In the genomic region with DNA sequence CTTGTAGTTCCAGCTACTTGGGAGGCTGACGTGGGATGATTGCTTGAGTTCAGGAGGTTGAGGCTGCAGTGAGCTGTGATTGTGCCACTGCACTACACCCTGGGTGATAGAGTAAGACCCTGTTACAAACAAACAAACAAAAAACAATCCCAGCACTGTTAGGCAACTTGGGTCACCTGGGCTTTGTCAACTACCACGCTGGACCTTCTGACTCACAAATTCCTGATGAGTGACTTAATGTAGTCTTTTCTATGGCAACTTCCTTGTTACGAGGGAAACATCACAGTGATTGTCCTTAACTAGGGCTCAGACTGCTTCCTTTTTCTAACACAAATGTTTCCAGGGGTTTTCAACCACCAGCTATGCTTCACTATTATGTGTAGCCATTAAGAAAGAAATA, we compare ENCODE assay signal across 10 cellular contexts.
A peak's percentile ranks its signal among the peaks of the same experiment; 100 is the strongest.
DNase-seq lines count a peak whose midpoint lies in the region; ATAC-seq and TF ChIP-seq lines count a peak whose summit lies in the region.
"Had no signal": no experiment of that assay in that cellular context is flagged by ENCODE, and none has a peak within 500 bp of the region (broad histone marks: within the 10 kb centered on the region; RNA-seq: fewer than 3 reads in every experiment).

No MANE protein-coding gene starts in this region.

- H3K36me3 ChIP-seq in GM23338 (ENCODE audit: insufficient read depth): no peaks in the 10 kb centered on the region
- H3K36me3 ChIP-seq in RWPE2 (ENCODE audit: low read depth): no peaks in the 10 kb centered on the region

- peaks cover 4% of the 10 kb centered on the region; the same call in 1 of the 3 replicates for H3K9me3 Mint-ChIP-seq in GM23338
- peaks cover 0 to 3% (median 0%) of the 10 kb centered on the region in 3 donors for H3K9me3 Mint-ChIP-seq in T-cell

- no peak overlapping the region for H3K4me2 ChIP-seq in GM23338

- H3K27me3 ChIP-seq in GM23338 (ENCODE audit: insufficient read depth) (no peaks in the 10 kb centered on the region), RWPE2 (ENCODE audit: insufficient read depth, poor library complexity, severe bottlenecking) (no peaks in the 10 kb centered on the region)

- no peak overlapping the region for H3K4me3 Mint-ChIP-seq in GM23338
- no peak overlapping the region for H3K4me3 Mint-ChIP-seq in T-cell

- H2AFZ ChIP-seq in GM23338: no peak overlapping the region

- no peaks in the 10 kb centered on the region for H3K9me3 ChIP-seq in RWPE2 (ENCODE audit: severe bottlenecking)

- H3F3A ChIP-seq in GM23338 (replicated peaks; ENCODE audit: low read depth): no peaks in the 10 kb centered on the region

- POLR2A ChIA-PET in T-cell (lab: Charles Lee): no interaction called here

- DNase-seq in GM23338 (ENCODE audit: low spot score) (peak; percentile 17), RWPE2 (ENCODE audit: low spot score) (no peak), fibroblast of the aortic adventitia (ENCODE audit: low read depth) (peak; percentile 55), sciatic nerve (ENCODE audit: low spot score) (no peak), T-cell (no peak), NCI-H2227 treated with DMSO at 0.1 percent for 48 hours (lab: John Stamatoyannopoulos, UW) (no peak), UCSD-AML1 (lab: John Stamatoyannopoulos, UW; ENCODE audit: unreplicated experiment) (no peak)
- DNase-seq: NCI-H446 treated with DMSO at 0.1 percent for 48 hours; stimulated activated naive CD4-positive, alpha-beta T cell had no signal

- peaks cover 10% of the 10 kb centered on the region for H3K4me1 Mint-ChIP-seq in GM23338
- H3K4me1 Mint-ChIP-seq in T-cell: no peaks in the 10 kb centered on the region

- peaks cover 8% of the 10 kb centered on the region for H3K27me3 Mint-ChIP-seq in GM23338 (ENCODE audit: insufficient read depth, low read depth, poor library complexity)
- H3K27me3 Mint-ChIP-seq in T-cell: peaks cover 0 to 10% of the 10 kb centered on the region in 2 donors

- H3K36me3 Mint-ChIP-seq in GM23338 (ENCODE audit: low read depth): peaks cover 19% of the 10 kb centered on the region
- no peaks in the 10 kb centered on the region for H3K36me3 Mint-ChIP-seq in T-cell

- no peaks in the 10 kb centered on the region for H3K9me2 ChIP-seq in GM23338 (ENCODE audit: insufficient read depth)

- no peak for TF ChIP-seq CTCF in GM23338 (conservative IDR thresholded peaks at IDR 0.05; ENCODE audit: low read depth in 2 of 2)
- no peak for TF ChIP-seq CTCF in RWPE2 (IDR thresholded peaks at IDR 0.05; ENCODE audit: poor library complexity, severe bottlenecking)
- TF ChIP-seq CTCF in fibroblast of the aortic adventitia (IDR thresholded peaks at IDR 0.05; ENCODE audit: insufficient read depth, low read length): no peak

- no peaks in the 10 kb centered on the region for H4K20me1 ChIP-seq in GM23338 (replicated peaks; ENCODE audit: insufficient read depth)

- no peak for ATAC-seq in GM23338
- ATAC-seq in RWPE2 (ENCODE audit: low read depth): peak; percentile 89
- peak; percentile 35 for ATAC-seq in sciatic nerve
- ATAC-seq in T-cell (replicated peaks in 1 of 4): no peak
- no peak for ATAC-seq in HG03095 (IDR thresholded peaks at IDR 0.05; ENCODE audit: unreplicated experiment)

- CTCF ChIA-PET in T-cell (lab: Charles Lee): no interaction called here

- H3K27ac Mint-ChIP-seq in GM23338 (no peak overlapping the region), T-cell (no peak overlapping the region)

- no peak overlapping the region for H3K4me3 ChIP-seq in GM23338
- H3K4me3 ChIP-seq in RWPE2 (ENCODE audit: severe bottlenecking): no peak overlapping the region
- H3K4me3 ChIP-seq in fibroblast of the aortic adventitia (ENCODE audit: low read depth, low read length): no peak overlapping the region

- intact Hi-C loops in sciatic nerve (cut with DNase I): no loop called here

- H3K27ac ChIP-seq in GM23338 (ENCODE audit: low read depth) (no peak overlapping the region), RWPE2 (ENCODE audit: poor library complexity, severe bottlenecking) (peak overlapping the region; percentile 51)

- no peaks in the 10 kb centered on the region for H3K4me1 ChIP-seq in GM23338 (ENCODE audit: insufficient read depth)
- H3K4me1 ChIP-seq in RWPE2 (ENCODE audit: insufficient read depth, poor library complexity, severe bottlenecking): peaks cover 9% of the 10 kb centered on the region

- H3K79me2 ChIP-seq in GM23338 (replicated peaks; ENCODE audit: insufficient read depth): no peaks in the 10 kb centered on the region

TF ChIP-seq in GM23338, 12 proteins besides CTCF, POLR2A, EP300 and RAD21 (continues in another document):
- TF ChIP-seq JUNB (IDR thresholded peaks at IDR 0.05; ENCODE audit: unreplicated experiment) (no peak), CREB1 (CRISPR knock-in tag; IDR thresholded peaks at IDR 0.05; ENCODE audit: low read depth) (no peak), POLR2AphosphoS5 (IDR thresholded peaks at IDR 0.05; ENCODE audit: low read depth) (no peak), STAT1 (IDR thresholded peaks at IDR 0.05; ENCODE audit: unreplicated experiment) (no peak), ZNF331 (CRISPR knock-in tag; IDR thresholded peaks at IDR 0.05; ENCODE audit: low read depth) (no peak), ZNF114 (CRISPR knock-in tag; IDR thresholded peaks at IDR 0.05) (no peak), NANOG (IDR thresholded peaks at IDR 0.05; ENCODE audit: borderline replicate concordance) (no peak), EZH2phosphoT487 (IDR thresholded peaks at IDR 0.05; ENCODE audit: unreplicated experiment) (no peak), EZH2 (IDR thresholded peaks at IDR 0.05; ENCODE audit: low read depth, unreplicated experiment) (no peak)
- TF ChIP-seq, protein P1, sequence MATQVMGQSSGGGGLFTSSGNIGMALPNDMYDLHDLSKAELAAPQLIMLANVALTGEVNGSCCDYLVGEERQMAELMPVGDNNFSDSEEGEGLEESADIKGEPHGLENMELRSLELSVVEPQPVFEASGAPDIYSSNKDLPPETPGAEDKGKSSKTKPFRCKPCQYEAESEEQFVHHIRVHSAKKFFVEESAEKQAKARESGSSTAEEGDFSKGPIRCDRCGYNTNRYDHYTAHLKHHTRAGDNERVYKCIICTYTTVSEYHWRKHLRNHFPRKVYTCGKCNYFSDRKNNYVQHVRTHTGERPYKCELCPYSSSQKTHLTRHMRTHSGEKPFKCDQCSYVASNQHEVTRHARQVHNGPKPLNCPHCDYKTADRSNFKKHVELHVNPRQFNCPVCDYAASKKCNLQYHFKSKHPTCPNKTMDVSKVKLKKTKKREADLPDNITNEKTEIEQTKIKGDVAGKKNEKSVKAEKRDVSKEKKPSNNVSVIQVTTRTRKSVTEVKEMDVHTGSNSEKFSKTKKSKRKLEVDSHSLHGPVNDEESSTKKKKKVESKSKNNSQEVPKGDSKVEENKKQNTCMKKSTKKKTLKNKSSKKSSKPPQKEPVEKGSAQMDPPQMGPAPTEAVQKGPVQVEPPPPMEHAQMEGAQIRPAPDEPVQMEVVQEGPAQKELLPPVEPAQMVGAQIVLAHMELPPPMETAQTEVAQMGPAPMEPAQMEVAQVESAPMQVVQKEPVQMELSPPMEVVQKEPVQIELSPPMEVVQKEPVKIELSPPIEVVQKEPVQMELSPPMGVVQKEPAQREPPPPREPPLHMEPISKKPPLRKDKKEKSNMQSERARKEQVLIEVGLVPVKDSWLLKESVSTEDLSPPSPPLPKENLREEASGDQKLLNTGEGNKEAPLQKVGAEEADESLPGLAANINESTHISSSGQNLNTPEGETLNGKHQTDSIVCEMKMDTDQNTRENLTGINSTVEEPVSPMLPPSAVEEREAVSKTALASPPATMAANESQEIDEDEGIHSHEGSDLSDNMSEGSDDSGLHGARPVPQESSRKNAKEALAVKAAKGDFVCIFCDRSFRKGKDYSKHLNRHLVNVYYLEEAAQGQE (IDR thresholded peaks at IDR 0.05; ENCODE audit: unreplicated experiment): no peak
- TF ChIP-seq, protein P2, sequence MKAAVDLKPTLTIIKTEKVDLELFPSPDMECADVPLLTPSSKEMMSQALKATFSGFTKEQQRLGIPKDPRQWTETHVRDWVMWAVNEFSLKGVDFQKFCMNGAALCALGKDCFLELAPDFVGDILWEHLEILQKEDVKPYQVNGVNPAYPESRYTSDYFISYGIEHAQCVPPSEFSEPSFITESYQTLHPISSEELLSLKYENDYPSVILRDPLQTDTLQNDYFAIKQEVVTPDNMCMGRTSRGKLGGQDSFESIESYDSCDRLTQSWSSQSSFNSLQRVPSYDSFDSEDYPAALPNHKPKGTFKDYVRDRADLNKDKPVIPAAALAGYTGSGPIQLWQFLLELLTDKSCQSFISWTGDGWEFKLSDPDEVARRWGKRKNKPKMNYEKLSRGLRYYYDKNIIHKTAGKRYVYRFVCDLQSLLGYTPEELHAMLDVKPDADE (IDR thresholded peaks at IDR 0.05): no peak

Comparison
In these comparisons a context has a peak if more than half of its experiments do, and no peak if none do; other contexts are left out.
1. ATAC-seq: peak in RWPE2 (single experiment) and sciatic nerve (single experiment); none in GM23338 (single experiment), T-cell (0 of 4) and HG03095 (single experiment).
2. DNase-seq: peak in GM23338 (single experiment) and fibroblast of the aortic adventitia (single experiment); none in RWPE2 (single experiment), sciatic nerve (single experiment), T-cell (0 of 34), NCI-H2227 treated with DMSO at 0.1 percent for 48 hours (single experiment) and UCSD-AML1 (single experiment).